ENCODE assay signal across 8 cellular contexts in the genomic region with DNA sequence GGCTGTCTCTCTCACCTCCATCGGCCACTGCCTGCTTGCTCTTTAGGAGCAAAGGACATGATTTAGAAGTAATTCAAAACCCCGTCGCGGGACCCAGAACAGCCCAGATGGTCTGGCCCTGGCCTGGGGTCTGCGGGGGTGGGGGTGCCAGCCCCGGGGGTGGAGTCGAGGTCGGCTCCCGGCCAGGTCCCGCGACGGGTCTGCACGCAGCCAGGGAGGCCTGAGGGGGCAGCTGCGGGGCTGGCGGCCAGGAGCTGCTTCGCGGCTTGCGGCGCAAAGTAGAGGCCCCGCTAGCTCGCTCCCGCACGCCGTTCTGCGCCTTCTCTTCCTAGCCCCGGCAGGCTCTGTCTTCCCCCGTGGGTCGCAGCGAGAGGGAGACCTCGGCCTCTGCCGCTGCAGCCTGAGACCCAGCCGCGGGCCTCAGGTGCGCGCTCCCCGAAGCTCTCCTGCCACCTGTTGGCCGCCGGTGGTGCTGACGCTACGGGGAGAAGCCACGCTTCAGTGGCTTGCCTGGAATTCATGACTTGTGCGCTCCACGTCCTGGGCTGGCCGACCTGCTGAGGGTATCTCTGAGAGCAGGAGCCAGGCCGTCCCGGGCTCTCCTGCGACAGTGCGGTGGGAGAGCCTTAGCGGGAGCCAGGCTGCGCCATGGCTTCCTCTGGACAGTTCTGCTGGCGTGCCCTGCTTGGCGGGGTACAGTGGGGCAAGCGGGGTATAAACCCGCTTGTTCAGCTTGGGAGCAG.
DNase-seq lines count a peak whose midpoint lies in the region; ATAC-seq and TF ChIP-seq lines count a peak whose summit lies in the region.

No MANE protein-coding gene starts in this region.

- peak overlapping the region; percentile 51; the same call in 1 of the 2 replicates for H2AFZ ChIP-seq in DND-41 (ENCODE audit: low read depth, low read length)

- H4K20me1 ChIP-seq in DND-41 (ENCODE audit: insufficient read depth, low read length), result no peaks in the 10 kb centered on the region

- no peaks in the 10 kb centered on the region for H3K9me3 ChIP-seq in DND-41 (ENCODE audit: insufficient read depth, low read length, severe bottlenecking)
- H3K9me3 ChIP-seq in MG63, result peaks cover 3% of the 10 kb centered on the region; the same call in 1 of the 2 replicates
- H3K9me3 ChIP-seq in adrenal gland (replicated peaks in 1 of 3), result no peaks in the 10 kb centered on the region
- no peaks in the 10 kb centered on the region for H3K9me3 ChIP-seq in right atrium auricular region
- no peaks in the 10 kb centered on the region for H3K9me3 ChIP-seq in vagina

- peak; percentile 75 for DNase-seq in DND-41
- peak; percentile 90 for DNase-seq in MG63
- peak; percentile 92 for DNase-seq in SW480 (ENCODE audit: low spot score)
- peak; percentile 73 to 87 (median 80) for DNase-seq in adrenal gland
- peak; percentile 62 for DNase-seq in right atrium auricular region (ENCODE audit: low spot score)
- DNase-seq in renal cortical epithelial cell (ENCODE audit: low read depth), result peak; percentile 54
- DNase-seq in vagina (ENCODE audit: extremely low spot score in 2 of 2), result peak; percentile 86 to 96

- H3K4me3 ChIP-seq in DND-41 (ENCODE audit: low read depth in 1 of 2, low read length in 2 of 2), result no peak overlapping the region
- peak overlapping the region; percentile 15 for H3K4me3 ChIP-seq in MG63
- H3K4me3 ChIP-seq in adrenal gland, result peak overlapping the region in 2 of 4 donors; percentile 35 to 69
- peak overlapping the region; percentile 33 to 48 for H3K4me3 ChIP-seq in right atrium auricular region
- peak overlapping the region; percentile 36 to 45 for H3K4me3 ChIP-seq in vagina

- TF ChIP-seq POLR2A in adrenal gland (IDR thresholded peaks at IDR 0.05) (no peak), vagina (IDR thresholded peaks at IDR 0.05) (no peak)

- H3K9ac ChIP-seq in DND-41 (ENCODE audit: low read depth, low read length), result no peak overlapping the region

- TF ChIP-seq CTCF in DND-41 (IDR thresholded peaks at IDR 0.05; ENCODE audit: borderline replicate concordance, extremely low read depth, low read length, poor library complexity, severe bottlenecking) (peak; percentile 96), adrenal gland (IDR thresholded peaks at IDR 0.05) (peak; percentile 82 to 91 (median 86)), right atrium auricular region (IDR thresholded peaks at IDR 0.05) (peak; percentile 80 to 93), vagina (IDR thresholded peaks at IDR 0.05) (peak; percentile 48 to 70 (median 68))

- H3K36me3 ChIP-seq in DND-41 (ENCODE audit: insufficient read depth, low read length), result no peaks in the 10 kb centered on the region
- H3K36me3 ChIP-seq in MG63, result no peaks in the 10 kb centered on the region
- H3K36me3 ChIP-seq in adrenal gland (replicated peaks in 1 of 2), result no peaks in the 10 kb centered on the region
- no peaks in the 10 kb centered on the region for H3K36me3 ChIP-seq in right atrium auricular region
- H3K36me3 ChIP-seq in vagina, result no peaks in the 10 kb centered on the region

- peak overlapping the region; percentile 43; the same call in 1 of the 2 replicates for H3K4me2 ChIP-seq in DND-41 (ENCODE audit: insufficient read depth, low read length)

- peaks cover 36% of the 10 kb centered on the region for H3K27me3 ChIP-seq in DND-41 (ENCODE audit: insufficient read depth, low read length, poor library complexity)
- H3K27me3 ChIP-seq in MG63, result no peaks in the 10 kb centered on the region
- H3K27me3 ChIP-seq in adrenal gland, result peaks cover 5% of the 10 kb centered on the region
- H3K27me3 ChIP-seq in right atrium auricular region, result no peaks in the 10 kb centered on the region
- H3K27me3 ChIP-seq in vagina, result no peaks in the 10 kb centered on the region

- 4 to 11% (median 8%) methylated on average over 6 to 54 of the region's 54 CpGs for WGBS in adrenal gland, 4 donors

- intact Hi-C loops in adrenal gland (cut with DNase I) (loop anchor here in 1 of 2 donors (10.0 kb wide), 1 partner anchor 134 kb away; no protein-coding TSS in a partner anchor), vagina (cut with DNase I) (no loop called here)

- ATAC-seq in DND-41 (ENCODE audit: insufficient read depth, low read depth), result peak; percentile 99
- peak; percentile 84 for ATAC-seq in GM21825 (IDR thresholded peaks at IDR 0.05; ENCODE audit: unreplicated experiment)

- H3K27ac ChIP-seq in DND-41 (ENCODE audit: low read length) (no peak overlapping the region), adrenal gland (no peak overlapping the region), right atrium auricular region (no peak overlapping the region), vagina (peak overlapping the region; percentile 61)

- H3K4me1 ChIP-seq in DND-41 (ENCODE audit: insufficient read depth, low read length) (peaks cover 4% of the 10 kb centered on the region), adrenal gland (replicated peaks in 1 of 2) (peaks cover 5 to 6% of the 10 kb centered on the region in 2 donors), right atrium auricular region (peaks cover 0 to 15% of the 10 kb centered on the region in 2 donors), vagina (peaks cover 50% of the 10 kb centered on the region)

- no peaks in the 10 kb centered on the region for H3K79me2 ChIP-seq in DND-41 (ENCODE audit: insufficient read depth, low read length)

Comparison
In these comparisons a context has a peak if more than half of its experiments do, and no peak if none do; other contexts are left out.
1. H3K4me3 ChIP-seq: peak in MG63 (single experiment), right atrium auricular region (2 of 2) and vagina (2 of 2); none in DND-41 (0 of 2).
2. Peak in every context shown above with its lines, with median percentiles within 50 percentile points of each other: DNase-seq and CTCF ChIP-seq.